ENCODE assay signal across 13 cellular contexts in genomic region chr1:66395202-66396061, GRCh38.
A peak's percentile ranks its signal among the peaks of the same experiment; 100 is the strongest.
DNase-seq lines count a peak whose midpoint lies in the region; ATAC-seq, FAIRE-seq and TF ChIP-seq lines count a peak whose summit lies in the region.
"Had no signal": no experiment of that assay in that cellular context is flagged by ENCODE, and none has a peak within 500 bp of the region (broad histone marks: within the 10 kb centered on the region; RNA-seq: fewer than 3 reads in every experiment).

No MANE protein-coding gene starts in this region.

- H3K4me2 ChIP-seq in HepG2 (ENCODE audit: low read depth, low read length) (no peak overlapping the region), OCI-LY3 (ENCODE audit: low read length) (peak overlapping the region; percentile 86)

- H3K27ac ChIP-seq in right lobe of liver (peak overlapping the region in 1 of 3 donors; percentile 2), HepG2 (ENCODE audit: extremely low read length, insufficient read depth, low read length) (no peak overlapping the region), OCI-LY3 (ENCODE audit: low read length) (peak overlapping the region; percentile 98), lower lobe of right lung (peak overlapping the region; percentile 39), tibial nerve (peak overlapping the region in 2 of 4 donors; percentile 3 to 14)
- H3K27ac ChIP-seq: ascending aorta had no signal

- TF ChIP-seq EP300 in HepG2 (IDR thresholded peaks at IDR 0.05; ENCODE audit: low read depth in 2 of 2, low read length in 2 of 2) (no peak), HepG2 (CRISPR knock-in tag; IDR thresholded peaks at IDR 0.05; ENCODE audit: borderline replicate concordance) (no peak), tibial nerve (IDR thresholded peaks at IDR 0.05) (no peak)

- H2AFZ ChIP-seq in HepG2 (ENCODE audit: low read length) = no peak overlapping the region
- H2AFZ ChIP-seq in OCI-LY3 (ENCODE audit: low read depth, low read length) = no peak overlapping the region

- H3K79me2 ChIP-seq in HepG2 (ENCODE audit: insufficient read depth, low read length) (no peaks in the 10 kb centered on the region), OCI-LY3 (ENCODE audit: low read length) (no peaks in the 10 kb centered on the region)

- TF ChIP-seq CTCF in right lobe of liver (IDR thresholded peaks at IDR 0.05) (no peak), HepG2 (CRISPR knock-in tag; IDR thresholded peaks at IDR 0.05) (no peak), OCI-LY3 (IDR thresholded peaks at IDR 0.05; ENCODE audit: low read depth, low read length) (no peak), lower lobe of right lung (IDR thresholded peaks at IDR 0.05) (no peak), tibial nerve (IDR thresholded peaks at IDR 0.05) (no peak)

- H3K27me3 ChIP-seq in right lobe of liver = no peaks in the 10 kb centered on the region
- H3K27me3 ChIP-seq in HepG2 (ENCODE audit: control insufficient read depth in 1 of 2, insufficient read depth in 2 of 2, low read length in 2 of 2) = no peaks in the 10 kb centered on the region
- H3K27me3 ChIP-seq in OCI-LY3 (ENCODE audit: low read depth, low read length) = no peaks in the 10 kb centered on the region
- no peaks in the 10 kb centered on the region for H3K27me3 ChIP-seq in lower lobe of right lung (ENCODE audit: low read depth)
- H3K27me3 ChIP-seq in tibial nerve = peaks cover 0 to 2% of the 10 kb centered on the region in 2 donors
- H3K27me3 ChIP-seq: ascending aorta, MG63, Peyer's patch had no signal

- WGBS in right lobe of liver (ENCODE audit: insufficient coverage, low coverage, low lambda C conversion rate, missing lambda C conversion rate) = 50% methylated on average over 7 of the region's 9 CpGs
- 6% methylated on average over 9 of the region's 9 CpGs for WGBS in HepG2 (ENCODE audit: low lambda C conversion rate)
- WGBS in tibial nerve, 2 donors = 57 to 59% methylated on average over 9 of the region's 9 CpGs

- DNase-seq in right lobe of liver = no peak
- no peak for DNase-seq in HepG2 (ENCODE audit: low spot score)
- no peak for DNase-seq in lower lobe of right lung
- no peak for DNase-seq in activated CD4-positive, alpha-beta T cell treated with anti-CD3 and anti-CD28 coated beads, Interleukin-2, amount 50 U/mL, for 1 hour
- DNase-seq in tibial nerve (ENCODE audit: low spot score in 2 of 2) = no peak
- no peak for DNase-seq in nucleus accumbens (lab: John Stamatoyannopoulos, UW)
- no peak for DNase-seq in HTR-8/SVneo (ENCODE audit: insufficient read length, low spot score)
- DNase-seq: activated CD4-positive, alpha-beta T cell treated with anti-CD3 and anti-CD28 coated beads, Interleukin-2, amount 50 U/mL, for 4 hours; foreskin fibroblast; MG63; Peyer's patch had no signal

- POLR2A ChIA-PET in HepG2 (lab: Yijun Ruan, JAX) = no interaction called here

- BruUV-seq in HepG2 (replicated peaks; lab: Mats Ljungman, UMichigan) = no TSS peak

- no peak for FAIRE-seq in HepG2 (lab: Jason Lieb, UNC)
- no peak for FAIRE-seq in HTR-8/SVneo (lab: Jason Lieb, UNC)

- H3K4me3 ChIP-seq in right lobe of liver (no peak overlapping the region), HepG2 (replicated peaks in 1 of 3; ENCODE audit: insufficient read depth in 1 of 3, low read depth in 2 of 3, low read length in 3 of 3) (no peak overlapping the region), OCI-LY3 (ENCODE audit: low read length) (peak overlapping the region; percentile 60), lower lobe of right lung (no peak overlapping the region), tibial nerve (no peak overlapping the region)
- H3K4me3 ChIP-seq: ascending aorta, MG63, Peyer's patch had no signal

- intact Hi-C loops in right lobe of liver (cut with DNase I) = no loop called here
- intact Hi-C loops in HepG2 (cut with micrococcal nuclease; ENCODE audit: unreplicated experiment) = no loop called here
- intact Hi-C loops in lower lobe of right lung (cut with DNase I) = no loop called here

- CTCF ChIA-PET in HepG2 (lab: Yijun Ruan, JAX; ENCODE audit: low intra/inter-chr PET ratio, low total read pairs) = no interaction called here

- in situ Hi-C loops in HepG2 (cut with HindIII; ENCODE audit: extremely low pct_ligation_motif_present, low pct_unique_long_range_greater_than_20kb) = no loop called here

- no peaks in the 10 kb centered on the region for H3K36me3 ChIP-seq in right lobe of liver
- no peaks in the 10 kb centered on the region for H3K36me3 ChIP-seq in HepG2 (replicated peaks in 1 of 2; ENCODE audit: control insufficient read depth in 1 of 2, insufficient read depth in 2 of 2, low read length in 2 of 2)
- no peaks in the 10 kb centered on the region for H3K36me3 ChIP-seq in OCI-LY3 (replicated peaks; ENCODE audit: low read depth, low read length)
- H3K36me3 ChIP-seq in lower lobe of right lung = no peaks in the 10 kb centered on the region
- H3K36me3 ChIP-seq in tibial nerve = no peaks in the 10 kb centered on the region
- H3K36me3 ChIP-seq: ascending aorta, MG63, Peyer's patch had no signal

- H4K20me1 ChIP-seq in HepG2 (ENCODE audit: insufficient read depth, low read length) (no peaks in the 10 kb centered on the region), OCI-LY3 (ENCODE audit: insufficient read depth, low read length) (no peaks in the 10 kb centered on the region)

- peaks cover 0 to 13% (median 0%) of the 10 kb centered on the region in 4 donors for H3K4me1 ChIP-seq in right lobe of liver
- no peaks in the 10 kb centered on the region for H3K4me1 ChIP-seq in HepG2 (ENCODE audit: insufficient read depth, low read length)
- peaks cover 72% of the 10 kb centered on the region for H3K4me1 ChIP-seq in OCI-LY3 (ENCODE audit: low read length)
- H3K4me1 ChIP-seq in lower lobe of right lung = peaks cover 14% of the 10 kb centered on the region
- peaks cover 0 to 12% (median 0%) of the 10 kb centered on the region in 4 donors for H3K4me1 ChIP-seq in tibial nerve
- H3K4me1 ChIP-seq: ascending aorta had no signal

- no peak overlapping the region for H3K9ac ChIP-seq in HepG2 (ENCODE audit: insufficient read depth, low read depth, low read length)
- H3K9ac ChIP-seq in OCI-LY3 (ENCODE audit: low read length) = peak overlapping the region; percentile 65

- TF ChIP-seq POLR2A in right lobe of liver (IDR thresholded peaks at IDR 0.05) = no peak
- TF ChIP-seq POLR2A in HepG2 (IDR thresholded peaks at IDR 0.05; ENCODE audit: insufficient read depth in 1 of 2, low read depth in 2 of 2, low read length in 2 of 2) = no peak
- TF ChIP-seq POLR2A in tibial nerve (IDR thresholded peaks at IDR 0.05) = no peak

- ATAC-seq in right lobe of liver = peak; percentile 28 to 74 (median 49)
- no peak for ATAC-seq in HepG2
- peak; percentile 59 to 64 for ATAC-seq in lower lobe of right lung

- no peak for TF ChIP-seq RAD21 in HepG2 (CRISPR knock-in tag; IDR thresholded peaks at IDR 0.05)

- H3K9me3 ChIP-seq in right lobe of liver = no peaks in the 10 kb centered on the region
- H3K9me3 ChIP-seq in HepG2 (ENCODE audit: low read length) = no peaks in the 10 kb centered on the region
- H3K9me3 ChIP-seq in OCI-LY3 (ENCODE audit: insufficient read depth, low read length) = no peaks in the 10 kb centered on the region
- H3K9me3 ChIP-seq in lower lobe of right lung = no peaks in the 10 kb centered on the region
- H3K9me3 ChIP-seq in tibial nerve = no peaks in the 10 kb centered on the region
- H3K9me3 ChIP-seq: ascending aorta, MG63, Peyer's patch had no signal

TF ChIP-seq in HepG2, 621 proteins besides CTCF, POLR2A, EP300 and RAD21 (continues in another document):
- no peak for TF ChIP-seq IRF1 (CRISPR knock-in tag; IDR thresholded peaks at IDR 0.05; ENCODE audit: low read depth)
- no peak for TF ChIP-seq CENPX (CRISPR knock-in tag; IDR thresholded peaks at IDR 0.05)
- TF ChIP-seq SOX13 (IDR thresholded peaks at IDR 0.05) = no peak
- TF ChIP-seq SOX13 (CRISPR knock-in tag; conservative IDR thresholded peaks at IDR 0.05 in 1 of 2, IDR thresholded peaks at IDR 0.05 in 1 of 2) = no peak
- TF ChIP-seq ZIK1 (CRISPR knock-in tag; IDR thresholded peaks at IDR 0.05; ENCODE audit: borderline replicate concordance, low read depth) = no peak
- no peak for TF ChIP-seq PRDM10 (CRISPR knock-in tag; IDR thresholded peaks at IDR 0.05; ENCODE audit: low read depth)
- TF ChIP-seq ZNF775 (CRISPR knock-in tag; IDR thresholded peaks at IDR 0.05; ENCODE audit: borderline replicate concordance) = no peak
- no peak for TF ChIP-seq CAMTA2 (CRISPR knock-in tag; IDR thresholded peaks at IDR 0.05; ENCODE audit: borderline replicate concordance)
- TF ChIP-seq PAWR (CRISPR knock-in tag; IDR thresholded peaks at IDR 0.05; ENCODE audit: borderline replicate concordance) = no peak
- TF ChIP-seq ZMYM4 (CRISPR knock-in tag; IDR thresholded peaks at IDR 0.05) = no peak
